10 cellular contexts compared by ENCODE assay signal in the genomic region with DNA sequence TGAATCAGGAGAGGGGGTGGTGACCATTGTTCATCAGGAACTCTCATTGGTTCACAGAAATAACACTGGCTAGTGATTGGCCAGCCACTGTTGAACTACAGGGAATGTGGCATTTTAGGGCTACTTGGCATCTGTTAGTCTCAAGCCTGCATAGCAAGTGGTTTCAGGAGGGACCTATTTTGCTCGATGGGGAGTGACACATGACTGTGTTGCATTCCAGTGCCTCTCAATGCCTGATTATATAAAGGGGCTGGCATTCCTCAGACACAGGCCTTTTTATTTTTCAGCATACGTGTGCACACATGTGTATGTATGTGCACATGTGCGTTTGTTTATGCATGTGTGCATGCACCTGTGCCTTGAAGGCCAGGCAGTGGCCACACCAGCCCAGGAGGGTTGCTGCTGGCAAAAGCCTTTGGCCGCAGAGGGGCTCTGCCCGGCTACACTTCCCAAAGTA. TPM values are rescaled to one million over a fixed set of nuclear protein-coding genes. Genes with fewer than 3 reads are reported as not detected.
DNase-seq lines count a peak whose midpoint lies in the region; ATAC-seq and TF ChIP-seq lines count a peak whose summit lies in the region.
"Had no signal": no experiment of that assay in that cellular context is flagged by ENCODE, and none has a peak within 500 bp of the region (broad histone marks: within the 10 kb centered on the region; RNA-seq: fewer than 3 reads in every experiment).

No MANE protein-coding gene starts in this region.

- CTCF ChIA-PET in MCF 10A (lab: Yijun Ruan, JAX) = no interaction called here
- CTCF ChIA-PET in naive thymus-derived CD4-positive, alpha-beta T cell (lab: Charles Lee) = interaction anchor here (0.8 kb wide), 1 partner anchor 16 kb away, joined by 3 read pairs; no protein-coding TSS in a partner anchor

- no peaks in the 10 kb centered on the region for H3F3A ChIP-seq in Loucy (ENCODE audit: low read depth)

- H3K9ac ChIP-seq in Loucy (ENCODE audit: low read depth, low read length, poor library complexity, severe bottlenecking) = no peak overlapping the region
- H3K9ac ChIP-seq: KMS-11 had no signal

- H3K27me3 Mint-ChIP-seq in MCF 10A (ENCODE audit: insufficient read depth, unreplicated experiment) (no peaks in the 10 kb centered on the region), chondrocyte (ENCODE audit: low read depth) (peaks cover 24% of the 10 kb centered on the region)
- H3K27me3 Mint-ChIP-seq in naive thymus-derived CD4-positive, alpha-beta T cell = no peaks in the 10 kb centered on the region

- peak; percentile 14 for DNase-seq in D341Med (ENCODE audit: low spot score)
- DNase-seq in MCF 10A (ENCODE audit: unreplicated experiment) = peak; percentile 59
- no peak for DNase-seq in naive thymus-derived CD4-positive, alpha-beta T cell
- no peak for DNase-seq in GM03348 (ENCODE audit: low spot score)
- no peak for DNase-seq in chondrocyte (ENCODE audit: low spot score)

- H3K27ac ChIP-seq in naive thymus-derived CD4-positive, alpha-beta T cell (ENCODE audit: low read depth, low read length) = peak overlapping the region; percentile 85
- H3K27ac ChIP-seq: KMS-11 had no signal

- peaks cover 65% of the 10 kb centered on the region for H3K4me1 ChIP-seq in Loucy (ENCODE audit: insufficient read depth, low read length, poor library complexity, severe bottlenecking)
- H3K4me1 ChIP-seq in naive thymus-derived CD4-positive, alpha-beta T cell (ENCODE audit: control insufficient read depth in 2 of 2, insufficient read depth in 2 of 2, low read length in 2 of 2) = peaks cover 71 to 79% of the 10 kb centered on the region in 2 donors

- H3K4me3 ChIP-seq in Loucy (ENCODE audit: low read length, poor library complexity, severe bottlenecking) = peak overlapping the region; percentile 83
- H3K4me3 ChIP-seq in naive thymus-derived CD4-positive, alpha-beta T cell (ENCODE audit: low read length) = peak overlapping the region; percentile 34

- no peaks in the 10 kb centered on the region for H3K4me1 Mint-ChIP-seq in MCF 10A (ENCODE audit: insufficient read depth, unreplicated experiment)
- peaks cover 67 to 84% (median 82%) of the 10 kb centered on the region in 7 donors for H3K4me1 Mint-ChIP-seq in naive thymus-derived CD4-positive, alpha-beta T cell
- H3K4me1 Mint-ChIP-seq in chondrocyte (ENCODE audit: low read depth) = no peaks in the 10 kb centered on the region

- H3K9me3 ChIP-seq in Loucy (ENCODE audit: insufficient read depth, low read depth, low read length) = no peaks in the 10 kb centered on the region
- H3K9me3 ChIP-seq in naive thymus-derived CD4-positive, alpha-beta T cell (ENCODE audit: control insufficient read depth in 2 of 3, low read length in 3 of 3) = no peaks in the 10 kb centered on the region

- POLR2A ChIA-PET in MCF 10A (lab: Yijun Ruan, JAX) = no interaction called here
- POLR2A ChIA-PET in naive thymus-derived CD4-positive, alpha-beta T cell (lab: Charles Lee) = interaction anchor here (0.6 to 12.8 kb wide), 3 partner anchors 14 to 94 kb away, joined by 3 to 233 read pairs (median 3); no protein-coding TSS in a partner anchor

- intact Hi-C loops in MCF 10A (cut with micrococcal nuclease) = no loop called here
- intact Hi-C loops in naive thymus-derived CD4-positive, alpha-beta T cell (cut with micrococcal nuclease) = loop anchor here in 1 of 2 donors (1.0 kb wide), 1 partner anchor 16 kb away; no protein-coding TSS in a partner anchor

- TF ChIP-seq CTCF in Loucy (conservative IDR thresholded peaks at IDR 0.05; ENCODE audit: low read length) = no peak
- TF ChIP-seq CTCF in MCF 10A (IDR thresholded peaks at IDR 0.05; ENCODE audit: unreplicated experiment) = no peak
- TF ChIP-seq CTCF in chondrocyte (IDR thresholded peaks at IDR 0.05) = no peak

- peak overlapping the region; percentile 100 for H3K4me2 ChIP-seq in Loucy (ENCODE audit: low read depth, low read length, poor library complexity, severe bottlenecking)
- H3K4me2 ChIP-seq: KMS-11 had no signal

- H3K4me3 Mint-ChIP-seq in MCF 10A (ENCODE audit: unreplicated experiment) = no peak overlapping the region
- H3K4me3 Mint-ChIP-seq in naive thymus-derived CD4-positive, alpha-beta T cell = peak overlapping the region; percentile 86 to 98 (median 93)
- H3K4me3 Mint-ChIP-seq in chondrocyte (ENCODE audit: unreplicated experiment) = no peak overlapping the region

- H3K27ac Mint-ChIP-seq in MCF 10A (ENCODE audit: low read depth, unreplicated experiment) (no peak overlapping the region), chondrocyte (ENCODE audit: unreplicated experiment) (no peak overlapping the region)
- peak overlapping the region; percentile 89 to 99 (median 98) for H3K27ac Mint-ChIP-seq in naive thymus-derived CD4-positive, alpha-beta T cell

- H3K36me3 Mint-ChIP-seq in MCF 10A (ENCODE audit: insufficient read depth, unreplicated experiment) (peaks cover 12% of the 10 kb centered on the region), chondrocyte (ENCODE audit: low read depth) (peaks cover 2% of the 10 kb centered on the region)
- H3K36me3 Mint-ChIP-seq in naive thymus-derived CD4-positive, alpha-beta T cell = peaks cover 4 to 47% (median 35%) of the 10 kb centered on the region in 5 donors

- no peak for ATAC-seq in naive thymus-derived CD4-positive, alpha-beta T cell
- ATAC-seq in GM21529 (IDR thresholded peaks at IDR 0.05; ENCODE audit: unreplicated experiment) (no peak), HG03095 (IDR thresholded peaks at IDR 0.05; ENCODE audit: unreplicated experiment) (no peak)

- no peaks in the 10 kb centered on the region for H3K27me3 ChIP-seq in Loucy (ENCODE audit: insufficient read depth, low read length, poor library complexity, severe bottlenecking)
- no peaks in the 10 kb centered on the region for H3K27me3 ChIP-seq in naive thymus-derived CD4-positive, alpha-beta T cell (ENCODE audit: control insufficient read depth in 2 of 2, insufficient read depth in 2 of 2, low read length in 2 of 2)

- no peak overlapping the region for H2AFZ ChIP-seq in Loucy (ENCODE audit: low read length)

- no peaks in the 10 kb centered on the region for H3K9me2 ChIP-seq in Loucy (replicated peaks; ENCODE audit: low read depth, low read length)

- H3K36me3 ChIP-seq in Loucy (ENCODE audit: insufficient read depth, low read length) = peaks cover 9% of the 10 kb centered on the region; the same call in 1 of the 2 replicates
- H3K36me3 ChIP-seq in naive thymus-derived CD4-positive, alpha-beta T cell (ENCODE audit: control insufficient read depth in 2 of 3, insufficient read depth in 3 of 3, low read length in 3 of 3) = peaks cover under 1 to 38% (median 6%) of the 10 kb centered on the region in 3 experiments

- H3K9me3 Mint-ChIP-seq in MCF 10A (ENCODE audit: unreplicated experiment) (no peaks in the 10 kb centered on the region), chondrocyte (ENCODE audit: low read depth) (no peaks in the 10 kb centered on the region)
- peaks cover 0 to 1% (median 0%) of the 10 kb centered on the region in 11 donors for H3K9me3 Mint-ChIP-seq in naive thymus-derived CD4-positive, alpha-beta T cell

- H3K79me2 ChIP-seq in Loucy (ENCODE audit: insufficient read depth, low read length) = peaks cover 100% of the 10 kb centered on the region

- BruUV-seq in MCF 10A (replicated peaks; lab: Mats Ljungman, UMichigan) = no TSS peak

- peaks cover 67% of the 10 kb centered on the region for H4K20me1 ChIP-seq in Loucy (ENCODE audit: insufficient read depth, low read length, poor library complexity, severe bottlenecking)

RNA-seq across cellular contexts. Expression of a gene that starts 23.2 kb away (rescaled TPM):
- total RNA-seq in MCF 10A (2022) (not detected in 2 replicates), chondrocyte (not detected in 3 replicates)
- total RNA-seq in naive thymus-derived CD4-positive, alpha-beta T cell = 100 to 1,000 TPM; 141 to 341 (median 193) TPM
- polyA plus RNA-seq in naive thymus-derived CD4-positive, alpha-beta T cell = 100 to 1,000 TPM; 114 to 216 TPM
- total RNA-seq: fibroblast of lung had no signal
- polyA plus RNA-seq: fibroblast of lung had no signal

Comparison
In these comparisons a context has a peak if more than half of its experiments do, and no peak if none do; other contexts are left out.
1. DNase-seq: peak in D341Med (single experiment) and MCF 10A (single experiment); none in naive thymus-derived CD4-positive, alpha-beta T cell (0 of 9), GM03348 (single experiment) and chondrocyte (single experiment).
2. H3K27ac Mint-ChIP-seq: peak in naive thymus-derived CD4-positive, alpha-beta T cell (9 of 9); none in MCF 10A (single experiment) and chondrocyte (single experiment).
3. H3K4me3 Mint-ChIP-seq: peak in naive thymus-derived CD4-positive, alpha-beta T cell (10 of 10); none in MCF 10A (single experiment) and chondrocyte (single experiment).
4. RNA of a gene that starts 23.2 kb away (total RNA-seq): 141 to 341 TPM in naive thymus-derived CD4-positive, alpha-beta T cell; not detected in MCF 10A and not detected in chondrocyte; every median in the first group is over 100 times any median in the second.